ENCODE assay signal across 13 cellular contexts in genomic region chr6:153023977-153024376, GRCh38. TPM values are rescaled to one million over a fixed set of nuclear protein-coding genes. Genes with fewer than 3 reads are reported as not detected.
A peak's percentile ranks its signal among the peaks of the same experiment; 100 is the strongest.
DNase-seq lines count a peak whose midpoint lies in the region; ATAC-seq and TF ChIP-seq lines count a peak whose summit lies in the region.
"Had no signal": no experiment of that assay in that cellular context is flagged by ENCODE, and none has a peak within 500 bp of the region (broad histone marks: within the 10 kb centered on the region; RNA-seq: fewer than 3 reads in every experiment).

No MANE protein-coding gene starts in this region.

- H3K79me2 ChIP-seq in GM23248 (ENCODE audit: insufficient read depth) = no peaks in the 10 kb centered on the region
- no peaks in the 10 kb centered on the region for H3K79me2 ChIP-seq in parathyroid adenoma

- H3K4me2 ChIP-seq in GM23248 (ENCODE audit: unreplicated experiment) (no peak overlapping the region), parathyroid adenoma (ENCODE audit: low read length) (no peak overlapping the region)

- no peaks in the 10 kb centered on the region for H3F3A ChIP-seq in GM23248 (ENCODE audit: insufficient read depth)

- H3K9ac ChIP-seq in GM23248 = no peak overlapping the region
- no peak overlapping the region for H3K9ac ChIP-seq in parathyroid adenoma

- H3K4me1 ChIP-seq in GM23248 (ENCODE audit: insufficient read depth) = no peaks in the 10 kb centered on the region
- H3K4me1 ChIP-seq in parathyroid adenoma = no peaks in the 10 kb centered on the region
- H3K4me1 ChIP-seq: SJCRH30 had no signal

- H3K9me2 ChIP-seq in GM23248 (ENCODE audit: insufficient read depth) = no peaks in the 10 kb centered on the region

- peak; percentile 29 to 51 for ATAC-seq in activated naive CD4-positive, alpha-beta T cell treated with anti-CD3 and anti-CD28 coated beads, Interleukin-2, amount 50 U/mL, for 72 hours
- ATAC-seq in HG03175 (IDR thresholded peaks at IDR 0.05; ENCODE audit: unreplicated experiment) (peak; percentile 17), HG03139 (IDR thresholded peaks at IDR 0.05; ENCODE audit: unreplicated experiment) (no peak)

- H3K27ac ChIP-seq in GM23248 = no peak overlapping the region
- H3K27ac ChIP-seq in parathyroid adenoma = no peak overlapping the region
- H3K27ac ChIP-seq: SJCRH30 had no signal

- WGBS in GM23248 (ENCODE audit: low coverage in 1 of 2, low lambda C conversion rate in 2 of 2, missing lambda C conversion rate in 2 of 2), 2 experiments = 78 to 93% methylated on average over 2 of the region's 2 CpGs

- no peak for DNase-seq in activated naive CD4-positive, alpha-beta T cell treated with anti-CD3 and anti-CD28 coated beads, Interleukin-2, amount 50 U/mL, for 72 hours (ENCODE audit: low spot score in 2 of 2)
- DNase-seq in activated naive CD4-positive, alpha-beta T cell treated with Interleukin-2 at 50 U/mL for 16 hours = no peak
- DNase-seq in GM23248 (no peak), foreskin melanocyte (no peak), NCI-H510A treated with DMSO at 0.1 percent for 48 hours (lab: John Stamatoyannopoulos, UW) (no peak)
- DNase-seq: left cardiac atrium, NCI-H2081 treated with DMSO at 0.1 percent for 48 hours had no signal

- H3K9me3 Mint-ChIP-seq in activated naive CD4-positive, alpha-beta T cell treated with anti-CD3 and anti-CD28 coated beads, Interleukin-2, amount 50 U/mL, for 72 hours = no peaks in the 10 kb centered on the region
- H3K9me3 Mint-ChIP-seq: central memory CD8-positive, alpha-beta T cell had no signal

- no peak overlapping the region for H3K27ac Mint-ChIP-seq in activated naive CD4-positive, alpha-beta T cell treated with anti-CD3 and anti-CD28 coated beads, Interleukin-2, amount 50 U/mL, for 72 hours
- H3K27ac Mint-ChIP-seq: activated naive CD8-positive, alpha-beta T cell had no signal

- no peak for TF ChIP-seq CTCF in parathyroid adenoma (IDR thresholded peaks at IDR 0.05)

- H3K27me3 ChIP-seq in GM23248 (replicated peaks; ENCODE audit: insufficient read depth) = no peaks in the 10 kb centered on the region
- no peaks in the 10 kb centered on the region for H3K27me3 ChIP-seq in parathyroid adenoma (ENCODE audit: control insufficient read depth, insufficient read depth, low read length)
- H3K27me3 ChIP-seq: SJCRH30 had no signal

- H3K9me3 ChIP-seq in GM23248 (ENCODE audit: low read depth) (no peaks in the 10 kb centered on the region), parathyroid adenoma (ENCODE audit: control insufficient read depth, low read length) (no peaks in the 10 kb centered on the region)
- H3K9me3 ChIP-seq: SJCRH30 had no signal

- in situ Hi-C loops in GM23248 (cut with MboI) = no loop called here

- H4K20me1 ChIP-seq in GM23248 (ENCODE audit: insufficient read depth) = no peaks in the 10 kb centered on the region

- H3K4me3 ChIP-seq in GM23248 (no peak overlapping the region), parathyroid adenoma (ENCODE audit: low read depth, low read length) (no peak overlapping the region)
- H3K4me3 ChIP-seq: SJCRH30 had no signal

- no peaks in the 10 kb centered on the region for H3K36me3 ChIP-seq in GM23248 (ENCODE audit: low read depth)
- no peaks in the 10 kb centered on the region for H3K36me3 ChIP-seq in parathyroid adenoma (ENCODE audit: control insufficient read depth, insufficient read depth, low read length)

- H2AFZ ChIP-seq in GM23248 (peak overlapping the region; percentile 52; the same call in 1 of the 2 replicates), parathyroid adenoma (peak overlapping the region; percentile 16)

- H3K36me3 Mint-ChIP-seq in activated naive CD4-positive, alpha-beta T cell treated with anti-CD3 and anti-CD28 coated beads, Interleukin-2, amount 50 U/mL, for 72 hours = no peaks in the 10 kb centered on the region
- H3K36me3 Mint-ChIP-seq: activated naive CD8-positive, alpha-beta T cell had no signal

RNA-seq across cellular contexts. Expression of gene MTRF1L, which starts 21.5 kb away (rescaled TPM):
- total RNA-seq in activated naive CD4-positive, alpha-beta T cell treated with anti-CD3 and anti-CD28 coated beads, Interleukin-2, amount 50 U/mL, for 72 hours = 10 to 100 TPM; 14.2 to 17.3 TPM
- total RNA-seq in GM23248 (2014; rRNA removed; shearing (Covaris generic)) = 16.3 and 22.1 TPM in 2 replicates
- 21.9 and 22.7 TPM in 2 replicates for polyA plus RNA-seq in GM23248 (2016; fragmentation: Nextera tagmentation; extraction: Ambion mirVana)

RNA-seq across cellular contexts. Expression of gene FBXO5, which starts 41.1 kb away (rescaled TPM):
- total RNA-seq in activated naive CD4-positive, alpha-beta T cell treated with anti-CD3 and anti-CD28 coated beads, Interleukin-2, amount 50 U/mL, for 72 hours = 10 to 100 TPM; 43.6 to 81.5 TPM
- 8.5 and 11.2 TPM in 2 replicates for total RNA-seq in GM23248 (2014; rRNA removed; shearing (Covaris generic))
- 15.2 and 15.5 TPM in 2 replicates for polyA plus RNA-seq in GM23248 (2016; fragmentation: Nextera tagmentation; extraction: Ambion mirVana)
